Comparison of ENCODE assay signal across 1 cellular context in the genomic region with DNA sequence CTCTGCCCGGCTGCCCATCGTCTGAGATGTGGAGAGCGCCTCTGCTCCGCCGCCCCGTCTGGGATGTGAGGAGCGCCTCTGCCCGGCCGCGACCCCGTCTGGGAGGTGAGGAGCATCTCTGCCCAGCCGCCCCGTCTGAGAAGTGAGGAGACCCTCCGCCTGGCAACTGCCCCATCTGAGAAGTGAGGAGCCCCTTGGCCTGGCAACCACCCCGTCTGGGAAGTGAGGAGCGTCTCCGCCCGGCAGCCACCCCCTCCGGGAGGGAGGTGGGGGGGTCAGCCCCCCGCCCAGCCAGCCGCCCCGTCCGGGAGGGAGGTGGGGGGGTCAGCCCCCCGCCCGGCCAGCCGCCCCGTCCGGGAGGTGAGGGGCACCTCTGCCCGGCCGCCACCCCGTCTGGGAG. TPM values are rescaled to one million over a fixed set of nuclear protein-coding genes. Genes with fewer than 3 reads are reported as not detected.
"Had no signal": no experiment of that assay in that cellular context is flagged by ENCODE, and none has a peak within 500 bp of the region (broad histone marks: within the 10 kb centered on the region; RNA-seq: fewer than 3 reads in every experiment).

No MANE protein-coding gene starts in this region.

RNA-seq across cellular contexts. Expression of a gene that starts 28.0 kb away (rescaled TPM):
- total RNA-seq: osteocyte had no signal
